Comparison of ENCODE assay signal across 8 cellular contexts in genomic region chr2:226680674-226681073, GRCh38.
"Had no signal": no experiment of that assay in that cellular context is flagged by ENCODE, and none has a peak within 500 bp of the region (broad histone marks: within the 10 kb centered on the region; RNA-seq: fewer than 3 reads in every experiment).

No MANE protein-coding gene starts in this region.

- H3K9me3 Mint-ChIP-seq: HFFc6 had no signal

- H2AFZ ChIP-seq: GM23248 had no signal

- DNase-seq: GM23248, GOT3, H7, HFFc6 had no signal

- H3K9ac ChIP-seq: GM23248 had no signal

- H3K27ac ChIP-seq: GM23248 had no signal

- H3K36me3 ChIP-seq: HAP-1 had no signal

- H3K27ac Mint-ChIP-seq: HFFc6, IgD-negative memory B cell had no signal

- H3K4me3 Mint-ChIP-seq: HFFc6, IgD-negative memory B cell had no signal

- FAIRE-seq: HTR-8/SVneo had no signal

- H3K4me3 ChIP-seq: GM23248, HAP-1 had no signal

- H3K4me1 Mint-ChIP-seq: IgD-negative memory B cell had no signal

- ATAC-seq: HCT116 had no signal

- H3K9me3 ChIP-seq: HAP-1 had no signal

- H3K4me1 ChIP-seq: HAP-1 had no signal
